Comparison of ENCODE assay signal across 9 cellular contexts in the genomic region with DNA sequence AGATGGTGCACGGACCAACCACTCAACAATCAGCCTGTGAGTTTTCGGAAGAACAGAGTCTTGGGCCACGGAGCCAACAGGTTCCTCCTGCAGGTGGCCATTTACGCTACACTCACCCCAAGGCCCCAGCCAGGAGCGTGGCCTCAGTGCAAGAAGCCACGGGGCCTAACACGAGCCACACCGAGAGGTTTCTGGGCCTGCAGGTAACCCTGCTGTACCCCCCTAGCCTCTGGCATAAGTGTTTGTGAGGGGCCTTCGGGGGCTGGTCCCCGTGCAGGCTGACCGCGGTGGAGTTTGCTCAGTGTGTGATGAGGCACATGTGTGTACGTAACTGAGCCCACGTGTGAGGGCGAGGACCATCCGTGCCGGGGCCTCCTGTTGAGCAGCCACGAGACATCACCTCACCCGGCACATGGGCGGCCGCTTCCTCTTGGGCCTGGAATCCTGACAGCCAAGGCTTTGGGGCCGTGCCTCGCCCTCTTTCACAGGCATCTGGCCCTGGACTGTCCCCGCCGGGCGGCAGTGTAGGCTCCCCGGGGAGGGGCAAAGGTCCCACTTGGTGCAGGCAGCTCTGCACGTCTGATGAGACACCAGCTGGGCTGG.
A peak's percentile ranks its signal among the peaks of the same experiment; 100 is the strongest.
DNase-seq lines count a peak whose midpoint lies in the region; ATAC-seq and TF ChIP-seq lines count a peak whose summit lies in the region.
"Had no signal": no experiment of that assay in that cellular context is flagged by ENCODE, and none has a peak within 500 bp of the region (broad histone marks: within the 10 kb centered on the region; RNA-seq: fewer than 3 reads in every experiment).

No MANE protein-coding gene starts in this region.

- H3K36me3 ChIP-seq in H7 (replicated peaks; ENCODE audit: control insufficient read depth, insufficient read depth, low read length), result no peaks in the 10 kb centered on the region
- H3K36me3 ChIP-seq: cardiac muscle cell had no signal

- H3K9me3 Mint-ChIP-seq in stimulated activated effector memory CD8-positive, alpha-beta T cell treated with anti-CD3 and anti-CD28 coated beads, Interleukin-12 subunit alpha, Interleukin-12 subunit beta, amount 100 ng/mL, for 72 hours, result no peaks in the 10 kb centered on the region

- DNase-seq in coronary artery (ENCODE audit: low spot score) (peak; percentile 66), H7 (no peak), substantia nigra (lab: John Stamatoyannopoulos, UW) (no peak)
- DNase-seq in stimulated activated effector memory CD8-positive, alpha-beta T cell treated with anti-CD3 and anti-CD28 coated beads, Interleukin-12 subunit alpha, Interleukin-12 subunit beta, amount 100 ng/mL, for 72 hours (ENCODE audit: low spot score in 2 of 2), result peak in 1 of 2 donors; percentile 77
- DNase-seq: midbrain had no signal

- H3K4me3 Mint-ChIP-seq in stimulated activated effector memory CD8-positive, alpha-beta T cell treated with anti-CD3 and anti-CD28 coated beads, Interleukin-12 subunit alpha, Interleukin-12 subunit beta, amount 100 ng/mL, for 72 hours, result peak overlapping the region; percentile 81

- no peak overlapping the region for H3K27ac ChIP-seq in coronary artery
- no peak overlapping the region for H3K27ac ChIP-seq in substantia nigra (ENCODE audit: low read depth, low read length, poor library complexity, severe bottlenecking)
- H3K27ac ChIP-seq: cardiac muscle cell had no signal

- TF ChIP-seq CTCF in coronary artery (IDR thresholded peaks at IDR 0.05), result no peak

- peak overlapping the region; percentile 98 for H3K27ac Mint-ChIP-seq in stimulated activated effector memory CD8-positive, alpha-beta T cell treated with anti-CD3 and anti-CD28 coated beads, Interleukin-12 subunit alpha, Interleukin-12 subunit beta, amount 100 ng/mL, for 72 hours

- peaks cover 50% of the 10 kb centered on the region for H3K4me1 Mint-ChIP-seq in stimulated activated effector memory CD8-positive, alpha-beta T cell treated with anti-CD3 and anti-CD28 coated beads, Interleukin-12 subunit alpha, Interleukin-12 subunit beta, amount 100 ng/mL, for 72 hours

- ATAC-seq in GM19455 (IDR thresholded peaks at IDR 0.05; ENCODE audit: unreplicated experiment) (peak; percentile 28), HG03457 (IDR thresholded peaks at IDR 0.05; ENCODE audit: unreplicated experiment) (peak; percentile 14), GM18520 (IDR thresholded peaks at IDR 0.05; ENCODE audit: unreplicated experiment) (no peak)
- ATAC-seq in stimulated activated effector memory CD8-positive, alpha-beta T cell treated with anti-CD3 and anti-CD28 coated beads, Interleukin-12 subunit alpha, Interleukin-12 subunit beta, amount 100 ng/mL, for 72 hours, result peak; percentile 54

- no peaks in the 10 kb centered on the region for H3K27me3 ChIP-seq in H7 (ENCODE audit: control insufficient read depth, insufficient read depth, low read length)
- H3K27me3 ChIP-seq: cardiac muscle cell had no signal

- H3K36me3 Mint-ChIP-seq in stimulated activated effector memory CD8-positive, alpha-beta T cell treated with anti-CD3 and anti-CD28 coated beads, Interleukin-12 subunit alpha, Interleukin-12 subunit beta, amount 100 ng/mL, for 72 hours, result peaks cover 36% of the 10 kb centered on the region

- H3K4me3 ChIP-seq in coronary artery, result no peak overlapping the region
- no peak overlapping the region for H3K4me3 ChIP-seq in H7 (ENCODE audit: insufficient read depth, low read depth, low read length)
- H3K4me3 ChIP-seq: cardiac muscle cell had no signal
